ENCODE assay signal across 8 cellular contexts in the genomic region with DNA sequence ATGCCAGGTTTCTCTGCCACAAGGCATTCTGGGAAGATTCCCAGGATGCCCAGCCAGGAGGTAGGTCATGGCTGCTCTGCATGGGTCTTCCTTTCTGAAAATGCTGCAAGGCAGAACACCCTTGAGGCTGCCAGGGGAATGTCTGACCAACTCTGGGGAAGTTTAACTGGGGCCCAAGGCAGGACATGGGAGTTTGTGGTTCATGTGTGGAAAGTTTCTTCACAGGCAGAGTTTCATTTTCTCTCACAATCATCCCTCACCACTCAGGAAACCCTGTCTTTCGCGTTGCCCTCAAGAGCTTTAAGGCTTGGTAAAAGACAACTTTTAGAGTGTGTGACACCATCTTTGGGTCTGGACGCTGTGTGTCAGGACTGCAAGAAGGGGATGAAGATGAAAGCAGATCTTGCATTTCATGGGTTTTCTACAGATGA.
DNase-seq lines count a peak whose midpoint lies in the region; ATAC-seq lines count a peak whose summit lies in the region.

No MANE protein-coding gene starts in this region.

- CTCF ChIA-PET in T-cell (lab: Charles Lee), result interaction anchor here in 1 of 2 donors (1.2 to 1.3 kb wide), 2 partner anchors 25 to 186 kb away, joined by 4 to 5 read pairs; no protein-coding TSS in a partner anchor

- H3K4me3 Mint-ChIP-seq in T-cell, result peak overlapping the region in 2 of 3 donors; percentile 5 to 31

- peak overlapping the region; percentile 80 to 94 for H3K27ac Mint-ChIP-seq in T-cell

- DNase-seq in T-cell (peak in 28 of 34 experiments; percentile 2 to 44 (median 20)), ACHN (no peak), HT-29 (ENCODE audit: low spot score) (no peak), COR-L47 (lab: John Stamatoyannopoulos, UW) (no peak), superior temporal gyrus (ENCODE audit: extremely low spot score) (no peak)
- DNase-seq in central memory CD4-positive, alpha-beta T cell, result peak; percentile 34

- H3K36me3 Mint-ChIP-seq in T-cell, result no peaks in the 10 kb centered on the region

- in situ Hi-C loops in ACHN (cut with HindIII; ENCODE audit: low pct_ligation_motif_present, low pct_unique_long_range_greater_than_20kb, low sequenced_read_pairs), result no loop called here

- H3K9me3 Mint-ChIP-seq in T-cell, result no peaks in the 10 kb centered on the region

- peak; percentile 67 for ATAC-seq in GM18499 (IDR thresholded peaks at IDR 0.05; ENCODE audit: insufficient read depth, unreplicated experiment)
- peak; percentile 91 for ATAC-seq in HG02763 (IDR thresholded peaks at IDR 0.05; ENCODE audit: unreplicated experiment)
- ATAC-seq in T-cell (replicated peaks in 1 of 4), result peak; percentile 52 to 85 (median 62)

- POLR2A ChIA-PET in T-cell (lab: Charles Lee), result interaction anchor here (0.5 to 1.0 kb wide), 3 partner anchors 26 to 330 kb away, joined by 3 read pairs; no protein-coding TSS in a partner anchor

- no peaks in the 10 kb centered on the region for H3K27me3 Mint-ChIP-seq in T-cell

- H3K4me1 Mint-ChIP-seq in T-cell, result peaks cover 34 to 61% (median 40%) of the 10 kb centered on the region in 3 donors

Comparison
In these comparisons a context has a peak if more than half of its experiments do, and no peak if none do; other contexts are left out.
1. DNase-seq: peak in T-cell (28 of 34) and central memory CD4-positive, alpha-beta T cell (single experiment); none in ACHN (single experiment), HT-29 (single experiment), COR-L47 (single experiment) and superior temporal gyrus (single experiment).
2. Peak in every context shown above with its lines, with median percentiles within 50 percentile points of each other: ATAC-seq.